ENCODE assay signal across 9 cellular contexts in genomic region chr7:102466097-102466496, GRCh38. TPM values are rescaled to one million over a fixed set of nuclear protein-coding genes. Genes with fewer than 3 reads are reported as not detected.
A peak's percentile ranks its signal among the peaks of the same experiment; 100 is the strongest.
DNase-seq lines count a peak whose midpoint lies in the region; ATAC-seq and TF ChIP-seq lines count a peak whose summit lies in the region.
"Had no signal": no experiment of that assay in that cellular context is flagged by ENCODE, and none has a peak within 500 bp of the region (broad histone marks: within the 10 kb centered on the region; RNA-seq: fewer than 3 reads in every experiment).

No MANE protein-coding gene starts in this region.

- no peak overlapping the region for H3K27ac Mint-ChIP-seq in activated B cell treated with CpG ODN at 0.5 μM for 24 hours
- H3K27ac Mint-ChIP-seq in glutamatergic neuron (ENCODE audit: unreplicated experiment), result no peak overlapping the region
- peak overlapping the region; percentile 47 for H3K27ac Mint-ChIP-seq in stimulated activated naive B cell treated with anti-CD40 and anti-IgM and Interleukin-4, amounts not matched to agents 10 μg/mL and 1 μg/mL and 100 μg/mL, for 72 hours

- CTCF ChIA-PET in activated B cell treated with CpG ODN at 0.5 μM for 24 hours (lab: Charles Lee), result interaction anchor here (2.1 to 4.9 kb wide), 2 partner anchors 53 to 61 kb away, joined by 12 to 19 read pairs; no protein-coding TSS in a partner anchor

- intact Hi-C loops in activated B cell treated with CpG ODN at 0.5 μM for 24 hours (cut with micrococcal nuclease), result loop anchor here (5.0 kb wide), 1 partner anchor 179 kb away; the partner anchor contains the start of gene SH2B2

- H3K9me3 Mint-ChIP-seq in activated T-cell treated with anti-CD3 and anti-CD28 coated beads, Interleukin-2, amount 50 U/mL, for 4 hours, result no peaks in the 10 kb centered on the region
- H3K9me3 Mint-ChIP-seq in activated B cell treated with CpG ODN at 0.5 μM for 24 hours (no peaks in the 10 kb centered on the region), glutamatergic neuron (ENCODE audit: unreplicated experiment) (peaks cover 7% of the 10 kb centered on the region)
- no peaks in the 10 kb centered on the region for H3K9me3 Mint-ChIP-seq in stimulated activated naive B cell treated with anti-CD40 and anti-IgM and Interleukin-4, amounts not matched to agents 10 μg/mL and 1 μg/mL and 100 μg/mL, for 72 hours

- H3K4me1 Mint-ChIP-seq in activated T-cell treated with anti-CD3 and anti-CD28 coated beads, Interleukin-2, amount 50 U/mL, for 4 hours (ENCODE audit: low read depth), result peaks cover 28% of the 10 kb centered on the region
- peaks cover 30% of the 10 kb centered on the region for H3K4me1 Mint-ChIP-seq in activated B cell treated with CpG ODN at 0.5 μM for 24 hours
- H3K4me1 Mint-ChIP-seq in glutamatergic neuron (ENCODE audit: low read depth, unreplicated experiment), result peaks cover 11% of the 10 kb centered on the region
- peaks cover 30 to 51% of the 10 kb centered on the region in 2 donors for H3K4me1 Mint-ChIP-seq in stimulated activated naive B cell treated with anti-CD40 and anti-IgM and Interleukin-4, amounts not matched to agents 10 μg/mL and 1 μg/mL and 100 μg/mL, for 72 hours

- no peaks in the 10 kb centered on the region for H3K36me3 Mint-ChIP-seq in activated T-cell treated with anti-CD3 and anti-CD28 coated beads, Interleukin-2, amount 50 U/mL, for 4 hours (ENCODE audit: insufficient read depth)
- H3K36me3 Mint-ChIP-seq in activated B cell treated with CpG ODN at 0.5 μM for 24 hours (ENCODE audit: low read depth) (peaks cover 16% of the 10 kb centered on the region), glutamatergic neuron (ENCODE audit: unreplicated experiment) (no peaks in the 10 kb centered on the region)
- peaks cover 16 to 26% of the 10 kb centered on the region in 2 donors for H3K36me3 Mint-ChIP-seq in stimulated activated naive B cell treated with anti-CD40 and anti-IgM and Interleukin-4, amounts not matched to agents 10 μg/mL and 1 μg/mL and 100 μg/mL, for 72 hours

- H3K4me3 Mint-ChIP-seq in activated T-cell treated with anti-CD3 and anti-CD28 coated beads, Interleukin-2, amount 50 U/mL, for 4 hours, result peak overlapping the region; percentile 94
- peak overlapping the region; percentile 90 for H3K4me3 Mint-ChIP-seq in activated B cell treated with CpG ODN at 0.5 μM for 24 hours
- peak overlapping the region; percentile 79 for H3K4me3 Mint-ChIP-seq in glutamatergic neuron (ENCODE audit: unreplicated experiment)
- peak overlapping the region; percentile 93 to 94 for H3K4me3 Mint-ChIP-seq in stimulated activated naive B cell treated with anti-CD40 and anti-IgM and Interleukin-4, amounts not matched to agents 10 μg/mL and 1 μg/mL and 100 μg/mL, for 72 hours

- no peak for TF ChIP-seq CTCF in activated B cell treated with CpG ODN at 0.5 μM for 24 hours (IDR thresholded peaks at IDR 0.05)
- TF ChIP-seq CTCF in glutamatergic neuron (IDR thresholded peaks at IDR 0.05; ENCODE audit: partially characterized antibody, unreplicated experiment), result no peak

- no peaks in the 10 kb centered on the region for H3K27me3 Mint-ChIP-seq in activated T-cell treated with anti-CD3 and anti-CD28 coated beads, Interleukin-2, amount 50 U/mL, for 4 hours (ENCODE audit: low read depth)
- H3K27me3 Mint-ChIP-seq in activated B cell treated with CpG ODN at 0.5 μM for 24 hours, result no peaks in the 10 kb centered on the region
- H3K27me3 Mint-ChIP-seq in glutamatergic neuron (ENCODE audit: unreplicated experiment), result peaks cover 9% of the 10 kb centered on the region
- H3K27me3 Mint-ChIP-seq in stimulated activated naive B cell treated with anti-CD40 and anti-IgM and Interleukin-4, amounts not matched to agents 10 μg/mL and 1 μg/mL and 100 μg/mL, for 72 hours, result no peaks in the 10 kb centered on the region

- ATAC-seq in activated T-cell treated with anti-CD3 and anti-CD28 coated beads, Interleukin-2, amount 50 U/mL, for 4 hours, result no peak
- no peak for ATAC-seq in activated B cell treated with CpG ODN at 0.5 μM for 24 hours (ENCODE audit: low read depth)
- no peak for ATAC-seq in stimulated activated naive B cell treated with anti-CD40 and anti-IgM and Interleukin-4, amounts not matched to agents 10 μg/mL and 1 μg/mL and 100 μg/mL, for 72 hours (replicated peaks)

- DNase-seq in activated T-cell treated with anti-CD3 and anti-CD28 coated beads, Interleukin-2, amount 50 U/mL, for 4 hours, result no peak
- no peak for DNase-seq in activated T-cell treated with anti-CD3 and anti-CD28 coated beads, Interleukin-2, amount 50 U/mL, for 48 hours
- DNase-seq in activated B cell treated with CpG ODN at 0.5 μM for 24 hours (no peak), glutamatergic neuron (no peak), NCI-H1105 treated with DMSO at 0.1 percent for 48 hours (lab: John Stamatoyannopoulos, UW) (no peak), DMS 273 (lab: John Stamatoyannopoulos, UW; ENCODE audit: unreplicated experiment) (no peak), NCI-H1417 treated with DMSO at 0.1 percent for 48 hours (lab: John Stamatoyannopoulos, UW) (no peak)
- no peak for DNase-seq in stimulated activated naive B cell treated with anti-CD40 and anti-IgM and Interleukin-4, amounts not matched to agents 10 μg/mL and 1 μg/mL and 100 μg/mL, for 72 hours
- DNase-seq: T1000 had no signal

- POLR2A ChIA-PET in activated B cell treated with CpG ODN at 0.5 μM for 24 hours (lab: Charles Lee), result interaction anchor here (1.2 to 3.1 kb wide), 4 partner anchors 34 to 61 kb away, joined by 5 to 13 read pairs (median 8); no protein-coding TSS in a partner anchor

RNA-seq across cellular contexts. Expression of gene LRWD1, which starts 1.3 kb away (rescaled TPM):
- 10 to 100 TPM; 54.8 to 57.9 (median 57.7) TPM for total RNA-seq in activated T-cell treated with anti-CD3 and anti-CD28 coated beads, Interleukin-2, amount 50 U/mL, for 4 hours
- total RNA-seq in activated B cell treated with CpG ODN at 0.5 μM for 24 hours, result 20.6 and 28.8 TPM in 2 replicates
- 37.0 TPM for total RNA-seq in glutamatergic neuron (ENCODE audit: unreplicated experiment)

RNA-seq across cellular contexts. Expression of gene ALKBH4, which starts 1.4 kb away (rescaled TPM):
- 10 to 100 TPM; 13.7 to 15.4 (median 15.0) TPM for total RNA-seq in activated T-cell treated with anti-CD3 and anti-CD28 coated beads, Interleukin-2, amount 50 U/mL, for 4 hours
- total RNA-seq in activated B cell treated with CpG ODN at 0.5 μM for 24 hours, result 7.8 and 8.1 TPM in 2 replicates
- 9.8 TPM for total RNA-seq in glutamatergic neuron (ENCODE audit: unreplicated experiment)

RNA-seq across cellular contexts. Expression of gene POLR2J, which starts 12.6 kb away (rescaled TPM):
- total RNA-seq in activated T-cell treated with anti-CD3 and anti-CD28 coated beads, Interleukin-2, amount 50 U/mL, for 4 hours, result 10 to 100 TPM; 67.3 to 77.4 (median 72.0) TPM
- 45.2 and 49.5 TPM in 2 replicates for total RNA-seq in activated B cell treated with CpG ODN at 0.5 μM for 24 hours
- total RNA-seq in glutamatergic neuron (ENCODE audit: unreplicated experiment), result 28.4 TPM

RNA-seq across cellular contexts. Expression of gene ORAI2, which starts 32.7 kb away (rescaled TPM):
- total RNA-seq in activated T-cell treated with anti-CD3 and anti-CD28 coated beads, Interleukin-2, amount 50 U/mL, for 4 hours, result 10 to 100 TPM; 24.8 to 35.9 (median 27.4) TPM
- total RNA-seq in activated B cell treated with CpG ODN at 0.5 μM for 24 hours (167 and 184 TPM in 2 replicates), glutamatergic neuron (ENCODE audit: unreplicated experiment) (31.8 TPM)

RNA-seq across cellular contexts. Expression of gene RASA4B, which starts 51.5 kb away (rescaled TPM):
- total RNA-seq in activated T-cell treated with anti-CD3 and anti-CD28 coated beads, Interleukin-2, amount 50 U/mL, for 4 hours, result 10 to 100 TPM; 20.0 to 50.1 (median 35.7) TPM
- total RNA-seq in activated B cell treated with CpG ODN at 0.5 μM for 24 hours (11.4 and 16.1 TPM in 2 replicates), glutamatergic neuron (ENCODE audit: unreplicated experiment) (40.1 TPM)
